ENCODE assay signal across 28 cellular contexts in genomic region chr18:29693334-29693733, GRCh38.
"Had no signal": no experiment of that assay in that cellular context is flagged by ENCODE, and none has a peak within 500 bp of the region (broad histone marks: within the 10 kb centered on the region; RNA-seq: fewer than 3 reads in every experiment).

No MANE protein-coding gene starts in this region.

- ATAC-seq: activated CD4-positive, alpha-beta T cell treated with anti-CD3 and anti-CD28 coated beads for 36 hours; activated CD4-positive, CD25-positive, alpha-beta regulatory T cell treated with anti-CD3 and anti-CD28 coated beads, Interleukin-2, amount 50 U/mL, for 24 hours; activated naive CD4-positive, alpha-beta T cell treated with anti-CD3 and anti-CD28 coated beads, Interleukin-2, amount 50 U/mL, for 72 hours; activated T-cell treated with anti-CD3 and anti-CD28 coated beads, Interleukin-2, amount 50 U/mL, for 4 hours; Panc1; Right ventricle myocardium inferior had no signal

- DNase-seq: activated CD4-positive, alpha-beta memory T cell treated with anti-CD3 and anti-CD28 coated beads for 36 hours; activated CD4-positive, alpha-beta T cell treated with anti-CD3 and anti-CD28 coated beads for 36 hours; activated CD4-positive, alpha-beta T cell treated with anti-CD3 and anti-CD28 coated beads, Interleukin-2, amount 50 U/mL, for 1 hour; activated CD8-positive, alpha-beta memory T cell treated with anti-CD3 and anti-CD28 coated beads, Interleukin-2, amount 50 U/mL, for 4 hours; activated gamma-delta T cell treated with Interleukin-2 at 50 U/mL for 16 hours; activated naive CD4-positive, alpha-beta T cell treated with anti-CD3 and anti-CD28 coated beads for 36 hours; activated T-cell treated with anti-CD3 and anti-CD28 coated beads for 4 hours; activated T-cell treated with anti-CD3 and anti-CD28 coated beads, Interleukin-2, amount 50 U/mL, for 4 hours; adrenal gland; anterior cingulate cortex; brain microvascular endothelial cell; central memory CD4-positive, alpha-beta T cell; NCI-H1092 treated with DMSO at 0.1 percent for 48 hours; NCI-H1417; NCI-H146; NCI-H187; NCI-H2081; NCI-H226; NCI-H446 treated with DMSO at 0.1 percent for 48 hours; NCI-H524; RPMI8226; SIG-M5 had no signal

- H3K27ac Mint-ChIP-seq: activated CD4-positive, alpha-beta memory T cell treated with anti-CD3 and anti-CD28 coated beads for 36 hours; activated CD4-positive, alpha-beta T cell treated with anti-CD3 and anti-CD28 coated beads for 36 hours; activated naive CD4-positive, alpha-beta T cell treated with anti-CD3 and anti-CD28 coated beads for 36 hours; activated naive CD4-positive, alpha-beta T cell treated with anti-CD3 and anti-CD28 coated beads, Interleukin-2, amount 50 U/mL, for 72 hours; activated T-helper 1 cell treated with anti-CD3 and anti-CD28 coated beads, Interleukin-12 subunit alpha, Interleukin-12 subunit beta, Interleukin-2, Interleukin-4 antibody, amounts not matched to agents 30 ng/mL and 10 ng/mL and 1 ng/mL, durations not matched to agents 14 hours and 24 hours and 36 hours; T-helper 2 cell treated with Interferon-gamma antibody and Interleukin-4, amounts not matched to agents 5 μg/mL and 100 μg/mL, for 36 hours had no signal

- H3K36me3 Mint-ChIP-seq: activated CD4-positive, alpha-beta memory T cell treated with anti-CD3 and anti-CD28 coated beads for 36 hours; activated naive CD4-positive, alpha-beta T cell treated with anti-CD3 and anti-CD28 coated beads, Interleukin-2, amount 50 U/mL, for 72 hours had no signal

- H3K4me1 Mint-ChIP-seq: activated CD4-positive, alpha-beta T cell treated with anti-CD3 and anti-CD28 coated beads for 36 hours had no signal

- H3K27ac ChIP-seq: adrenal gland, brain microvascular endothelial cell had no signal

- H3K36me3 ChIP-seq: adrenal gland, brain microvascular endothelial cell had no signal

- H3K27me3 ChIP-seq: adrenal gland, brain microvascular endothelial cell had no signal

- H3K4me3 Mint-ChIP-seq: activated CD4-positive, alpha-beta memory T cell treated with anti-CD3 and anti-CD28 coated beads for 36 hours; activated CD4-positive, alpha-beta T cell treated with anti-CD3 and anti-CD28 coated beads for 36 hours; activated naive CD4-positive, alpha-beta T cell treated with anti-CD3 and anti-CD28 coated beads for 36 hours; activated T-cell treated with anti-CD3 and anti-CD28 coated beads, Interleukin-2, amount 50 U/mL, for 4 hours; activated T-helper 1 cell treated with anti-CD3 and anti-CD28 coated beads, Interleukin-12 subunit alpha, Interleukin-12 subunit beta, Interleukin-2, Interleukin-4 antibody, amounts not matched to agents 30 ng/mL and 10 ng/mL and 1 ng/mL, durations not matched to agents 14 hours and 24 hours and 36 hours; T-helper 2 cell treated with Interferon-gamma antibody and Interleukin-4, amounts not matched to agents 5 μg/mL and 100 μg/mL, for 36 hours had no signal

- H3K27me3 Mint-ChIP-seq: activated CD4-positive, alpha-beta memory T cell treated with anti-CD3 and anti-CD28 coated beads for 36 hours; activated CD4-positive, alpha-beta T cell treated with anti-CD3 and anti-CD28 coated beads for 36 hours had no signal

- H3K4me3 ChIP-seq: adrenal gland had no signal

- H3K4me1 ChIP-seq: adrenal gland had no signal
